Comparison of ENCODE assay signal across 8 cellular contexts in genomic region chr16:3101018-3101840, GRCh38. TPM values are rescaled to one million over a fixed set of nuclear protein-coding genes. Genes with fewer than 3 reads are reported as not detected.
A peak's percentile ranks its signal among the peaks of the same experiment; 100 is the strongest.
DNase-seq lines count a peak whose midpoint lies in the region; ATAC-seq and TF ChIP-seq lines count a peak whose summit lies in the region.

No MANE protein-coding gene starts in this region.

- H3K36me3 Mint-ChIP-seq in GM23338 (ENCODE audit: low read depth) (peaks cover 25% of the 10 kb centered on the region), nephron progenitor cell (ENCODE audit: low read depth) (no peaks in the 10 kb centered on the region)
- H3K36me3 Mint-ChIP-seq in central memory CD8-positive, alpha-beta T cell (ENCODE audit: insufficient read depth) = peaks cover 10% of the 10 kb centered on the region

- H3K36me3 ChIP-seq in BLaER1 = no peaks in the 10 kb centered on the region
- H3K36me3 ChIP-seq in GM23338 (ENCODE audit: insufficient read depth) = no peaks in the 10 kb centered on the region

- intact Hi-C loops in posterior vena cava (cut with DNase I) = no loop called here

- H3K27me3 ChIP-seq in BLaER1 (no peaks in the 10 kb centered on the region), GM23338 (ENCODE audit: insufficient read depth) (no peaks in the 10 kb centered on the region)

- H2AFZ ChIP-seq in GM23338 = no peak overlapping the region

- peaks cover 49% of the 10 kb centered on the region for H3F3A ChIP-seq in GM23338 (replicated peaks; ENCODE audit: low read depth)

- H3K4me3 Mint-ChIP-seq in GM23338 (peak overlapping the region; percentile 43; the same call in 2 of the 3 replicates), nephron progenitor cell (peak overlapping the region; percentile 54)
- peak overlapping the region; percentile 76 for H3K4me3 Mint-ChIP-seq in central memory CD8-positive, alpha-beta T cell

- H3K9me3 Mint-ChIP-seq in GM23338 (no peaks in the 10 kb centered on the region; the same call in 1 of the 3 replicates), nephron progenitor cell (no peaks in the 10 kb centered on the region)
- no peaks in the 10 kb centered on the region for H3K9me3 Mint-ChIP-seq in central memory CD8-positive, alpha-beta T cell

- peaks cover 50% of the 10 kb centered on the region for H3K4me1 Mint-ChIP-seq in GM23338
- peaks cover 35% of the 10 kb centered on the region for H3K4me1 Mint-ChIP-seq in central memory CD8-positive, alpha-beta T cell
- H3K4me1 Mint-ChIP-seq in nephron progenitor cell = peaks cover 68% of the 10 kb centered on the region

- peak overlapping the region; percentile 82 for H3K27ac ChIP-seq in BLaER1
- H3K27ac ChIP-seq in GM23338 (ENCODE audit: low read depth) = peak overlapping the region; percentile 95

- DNase-seq in GM23338 (ENCODE audit: low spot score) = peak; percentile 90
- peak; percentile 53 for DNase-seq in SK-N-DZ (ENCODE audit: low spot score)
- peak in 1 of 2 donors; percentile 29 for DNase-seq in central memory CD8-positive, alpha-beta T cell (ENCODE audit: low spot score in 2 of 2)
- DNase-seq in nephron progenitor cell = no peak
- DNase-seq in HK-2 (ENCODE audit: unreplicated experiment) = no peak
- DNase-seq in posterior vena cava (ENCODE audit: low spot score) = no peak

- H4K20me1 ChIP-seq in BLaER1 (no peaks in the 10 kb centered on the region), GM23338 (replicated peaks; ENCODE audit: insufficient read depth) (no peaks in the 10 kb centered on the region)

- H3K4me2 ChIP-seq in BLaER1 = peak overlapping the region; percentile 84
- peak overlapping the region; percentile 69 for H3K4me2 ChIP-seq in GM23338

- no peaks in the 10 kb centered on the region for H3K9me2 ChIP-seq in GM23338 (ENCODE audit: insufficient read depth)

- TF ChIP-seq CTCF in GM23338 (conservative IDR thresholded peaks at IDR 0.05; ENCODE audit: low read depth in 2 of 2) (peak; percentile 88 to 95), nephron progenitor cell (IDR thresholded peaks at IDR 0.05) (peak; percentile 58)

- H3K27ac Mint-ChIP-seq in GM23338 (peak overlapping the region; percentile 87), nephron progenitor cell (no peak overlapping the region)
- peak overlapping the region; percentile 70 for H3K27ac Mint-ChIP-seq in central memory CD8-positive, alpha-beta T cell (ENCODE audit: low read depth)

- ATAC-seq in GM23338 = peak; percentile 2
- no peak for ATAC-seq in central memory CD8-positive, alpha-beta T cell (replicated peaks; ENCODE audit: extremely low read depth, poor library complexity, severe bottlenecking)
- ATAC-seq in GM21529 (IDR thresholded peaks at IDR 0.05; ENCODE audit: unreplicated experiment) = no peak

- peaks cover 35% of the 10 kb centered on the region for H3K27me3 Mint-ChIP-seq in GM23338 (ENCODE audit: insufficient read depth, low read depth, poor library complexity)
- H3K27me3 Mint-ChIP-seq in central memory CD8-positive, alpha-beta T cell = no peaks in the 10 kb centered on the region
- peaks cover 62% of the 10 kb centered on the region for H3K27me3 Mint-ChIP-seq in nephron progenitor cell (ENCODE audit: low read depth, poor library complexity)

- H3K4me3 ChIP-seq in BLaER1 (peak overlapping the region; percentile 55), GM23338 (peak overlapping the region; percentile 32; the same call in 1 of the 2 replicates)

- peaks cover 21% of the 10 kb centered on the region for H3K79me2 ChIP-seq in GM23338 (replicated peaks; ENCODE audit: insufficient read depth)

- peak overlapping the region; percentile 73 for H3K9ac ChIP-seq in BLaER1

- H3K9me3 ChIP-seq in BLaER1 = no peaks in the 10 kb centered on the region

- H3K4me1 ChIP-seq in BLaER1 (peaks cover 88% of the 10 kb centered on the region), GM23338 (ENCODE audit: insufficient read depth) (peaks cover 46% of the 10 kb centered on the region)

TF ChIP-seq in GM23338, 12 proteins besides CTCF, POLR2A, EP300 and RAD21 (continues in another document):
- TF ChIP-seq EZH2 (IDR thresholded peaks at IDR 0.05; ENCODE audit: low read depth, unreplicated experiment) (no peak), EZH2phosphoT487 (IDR thresholded peaks at IDR 0.05; ENCODE audit: unreplicated experiment) (no peak), POLR2AphosphoS5 (IDR thresholded peaks at IDR 0.05; ENCODE audit: low read depth) (peak; percentile 48; the same call in 1 of the 2 replicates), CREB1 (CRISPR knock-in tag; IDR thresholded peaks at IDR 0.05; ENCODE audit: low read depth) (peak; percentile 51; the same call in 1 of the 2 replicates), ZNF331 (CRISPR knock-in tag; IDR thresholded peaks at IDR 0.05; ENCODE audit: low read depth) (no peak), STAT1 (IDR thresholded peaks at IDR 0.05; ENCODE audit: unreplicated experiment) (no peak), JUNB (IDR thresholded peaks at IDR 0.05; ENCODE audit: unreplicated experiment) (no peak), ZNF114 (CRISPR knock-in tag; IDR thresholded peaks at IDR 0.05) (no peak), NANOG (IDR thresholded peaks at IDR 0.05; ENCODE audit: borderline replicate concordance) (0 out of 2 replicates have a peak, but pooled peaks have one; percentile 3)
- TF ChIP-seq, protein P1, sequence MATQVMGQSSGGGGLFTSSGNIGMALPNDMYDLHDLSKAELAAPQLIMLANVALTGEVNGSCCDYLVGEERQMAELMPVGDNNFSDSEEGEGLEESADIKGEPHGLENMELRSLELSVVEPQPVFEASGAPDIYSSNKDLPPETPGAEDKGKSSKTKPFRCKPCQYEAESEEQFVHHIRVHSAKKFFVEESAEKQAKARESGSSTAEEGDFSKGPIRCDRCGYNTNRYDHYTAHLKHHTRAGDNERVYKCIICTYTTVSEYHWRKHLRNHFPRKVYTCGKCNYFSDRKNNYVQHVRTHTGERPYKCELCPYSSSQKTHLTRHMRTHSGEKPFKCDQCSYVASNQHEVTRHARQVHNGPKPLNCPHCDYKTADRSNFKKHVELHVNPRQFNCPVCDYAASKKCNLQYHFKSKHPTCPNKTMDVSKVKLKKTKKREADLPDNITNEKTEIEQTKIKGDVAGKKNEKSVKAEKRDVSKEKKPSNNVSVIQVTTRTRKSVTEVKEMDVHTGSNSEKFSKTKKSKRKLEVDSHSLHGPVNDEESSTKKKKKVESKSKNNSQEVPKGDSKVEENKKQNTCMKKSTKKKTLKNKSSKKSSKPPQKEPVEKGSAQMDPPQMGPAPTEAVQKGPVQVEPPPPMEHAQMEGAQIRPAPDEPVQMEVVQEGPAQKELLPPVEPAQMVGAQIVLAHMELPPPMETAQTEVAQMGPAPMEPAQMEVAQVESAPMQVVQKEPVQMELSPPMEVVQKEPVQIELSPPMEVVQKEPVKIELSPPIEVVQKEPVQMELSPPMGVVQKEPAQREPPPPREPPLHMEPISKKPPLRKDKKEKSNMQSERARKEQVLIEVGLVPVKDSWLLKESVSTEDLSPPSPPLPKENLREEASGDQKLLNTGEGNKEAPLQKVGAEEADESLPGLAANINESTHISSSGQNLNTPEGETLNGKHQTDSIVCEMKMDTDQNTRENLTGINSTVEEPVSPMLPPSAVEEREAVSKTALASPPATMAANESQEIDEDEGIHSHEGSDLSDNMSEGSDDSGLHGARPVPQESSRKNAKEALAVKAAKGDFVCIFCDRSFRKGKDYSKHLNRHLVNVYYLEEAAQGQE (IDR thresholded peaks at IDR 0.05; ENCODE audit: unreplicated experiment) = no peak

RNA-seq across cellular contexts. Expression of gene ZSCAN10, which starts 2.1 kb away (rescaled TPM):
- 434 and 519 TPM in 2 replicates for total RNA-seq in GM23338 (2014; rRNA removed; shearing (Covaris generic))
- 217 and 220 TPM in 2 replicates for polyA plus RNA-seq in GM23338 (2016; fragmentation: Nextera tagmentation; extraction: Ambion mirVana)
- not detected in 2 replicates for polyA plus RNA-seq in SK-N-DZ (2014; cell fraction: cytosol; rRNA removed)
- 0.69 TPM in 1 of 2 replicates, not detected in the other for polyA plus RNA-seq in SK-N-DZ (2014; cell fraction: nucleus; rRNA removed)
- not detected for total RNA-seq in posterior vena cava

RNA-seq across cellular contexts. Expression of gene ZNF205, which starts 11.2 kb away (rescaled TPM):
- 29.1 and 29.9 TPM in 2 replicates for total RNA-seq in GM23338 (2014; rRNA removed; shearing (Covaris generic))
- 15.7 and 16.6 TPM in 2 replicates for polyA plus RNA-seq in GM23338 (2016; fragmentation: Nextera tagmentation; extraction: Ambion mirVana)
- polyA plus RNA-seq in SK-N-DZ (2014; cell fraction: cytosol; rRNA removed) = 20.0 and 28.5 TPM in 2 replicates
- 26.1 and 28.8 TPM in 2 replicates for polyA plus RNA-seq in SK-N-DZ (2014; cell fraction: nucleus; rRNA removed)
- 1 to 10 TPM; 7.6 to 8.3 TPM for total RNA-seq in posterior vena cava

RNA-seq across cellular contexts. Expression of gene ZNF213, which starts 33.6 kb away (rescaled TPM):
- 10.4 and 10.6 TPM in 2 replicates for total RNA-seq in GM23338 (2014; rRNA removed; shearing (Covaris generic))
- 2.9 and 3.5 TPM in 2 replicates for polyA plus RNA-seq in GM23338 (2016; fragmentation: Nextera tagmentation; extraction: Ambion mirVana)
- 6.1 and 7.0 TPM in 2 replicates for polyA plus RNA-seq in SK-N-DZ (2014; cell fraction: cytosol; rRNA removed)
- 7.0 and 9.3 TPM in 2 replicates for polyA plus RNA-seq in SK-N-DZ (2014; cell fraction: nucleus; rRNA removed)
- 10 to 100 TPM in 1 of 2 donors, 1 to 10 TPM in 1; 8.3 to 10.2 TPM for total RNA-seq in posterior vena cava

RNA-seq across cellular contexts. Expression of gene IL32, which starts 35.8 kb away (rescaled TPM):
- 2.3 TPM in 1 of 2 replicates, not detected in the other for total RNA-seq in GM23338 (2014; rRNA removed; shearing (Covaris generic))
- polyA plus RNA-seq in GM23338 (2016; fragmentation: Nextera tagmentation; extraction: Ambion mirVana) = 6.1 and 7.7 TPM in 2 replicates
- not detected in 2 replicates for polyA plus RNA-seq in SK-N-DZ (2014; cell fraction: cytosol; rRNA removed)
- not detected in 2 replicates for polyA plus RNA-seq in SK-N-DZ (2014; cell fraction: nucleus; rRNA removed)
- total RNA-seq in posterior vena cava = 10 to 100 TPM; 56.8 to 65.4 TPM

RNA-seq across cellular contexts. Expression of gene MMP25, which starts 54.9 kb away (rescaled TPM):
- total RNA-seq in GM23338 (2014; rRNA removed; shearing (Covaris generic)) = 15.9 and 18.8 TPM in 2 replicates
- 6.1 and 7.7 TPM in 2 replicates for polyA plus RNA-seq in GM23338 (2016; fragmentation: Nextera tagmentation; extraction: Ambion mirVana)
- polyA plus RNA-seq in SK-N-DZ (2014; cell fraction: cytosol; rRNA removed) = not detected in 2 replicates
- not detected in 2 replicates for polyA plus RNA-seq in SK-N-DZ (2014; cell fraction: nucleus; rRNA removed)
- 1 to 10 TPM; 4.7 to 5.6 TPM for total RNA-seq in posterior vena cava

Comparison
In these comparisons a context has a peak if more than half of its experiments do, and no peak if none do; other contexts are left out.
1. DNase-seq: peak in GM23338 (single experiment) and SK-N-DZ (single experiment); none in nephron progenitor cell (single experiment), HK-2 (single experiment) and posterior vena cava (single experiment).
2. RNA of gene ZSCAN10, which starts 2.1 kb away (total RNA-seq): 434 to 519 TPM in GM23338; not detected in posterior vena cava; every median in the first group is over 100 times any median in the second.
3. Peak in every context shown above with its lines, with median percentiles within 50 percentile points of each other: H3K4me3 Mint-ChIP-seq.